ENCODE assay signal across 8 cellular contexts in genomic region chr13:27270594-27271520, GRCh38. TPM values are rescaled to one million over a fixed set of nuclear protein-coding genes. Genes with fewer than 3 reads are reported as not detected.
A peak's percentile ranks its signal among the peaks of the same experiment; 100 is the strongest.
DNase-seq lines count a peak whose midpoint lies in the region; ATAC-seq, FAIRE-seq and TF ChIP-seq lines count a peak whose summit lies in the region.

A gene with protein sequence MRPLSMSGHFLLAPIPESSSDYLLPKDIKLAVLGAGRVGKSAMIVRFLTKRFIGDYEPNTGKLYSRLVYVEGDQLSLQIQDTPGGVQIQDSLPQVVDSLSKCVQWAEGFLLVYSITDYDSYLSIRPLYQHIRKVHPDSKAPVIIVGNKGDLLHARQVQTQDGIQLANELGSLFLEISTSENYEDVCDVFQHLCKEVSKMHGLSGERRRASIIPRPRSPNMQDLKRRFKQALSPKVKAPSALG (plus strand): TSS chr13:27270830. CDS start chr13:27270945, 115 bp downstream.

- peak within 1 kb of the TSS; percentile 65 for H3K9ac ChIP-seq in HepG2 (ENCODE audit: insufficient read depth, low read depth, low read length)

- TF ChIP-seq CTCF in AG04449 (IDR thresholded peaks at IDR 0.05; ENCODE audit: insufficient read depth, low read length, missing control alignments), result peak; percentile 90
- peak; percentile 87 for TF ChIP-seq CTCF in HepG2 (CRISPR knock-in tag; IDR thresholded peaks at IDR 0.05)

- peak within 1 kb of the TSS; percentile 35 for H2AFZ ChIP-seq in HepG2 (ENCODE audit: low read length)

- peaks cover 34% of the 10 kb centered on the region for H3K27me3 Mint-ChIP-seq in dendritic cell treated with granulocyte-macrophage colony-stimulating factor and Interleukin-4, amounts not matched to agents 40 ng/mL and 50 ng/mL, for 4 days

- no peaks in the 10 kb centered on the region for H3K9me3 Mint-ChIP-seq in dendritic cell treated with granulocyte-macrophage colony-stimulating factor and Interleukin-4, amounts not matched to agents 40 ng/mL and 50 ng/mL, for 4 days

- H3K79me2 ChIP-seq in HepG2 (ENCODE audit: insufficient read depth, low read length), result no peaks in the 10 kb centered on the region

- H3K4me1 ChIP-seq in HepG2 (ENCODE audit: insufficient read depth, low read length), result peaks cover 15% of the 10 kb centered on the region

- peaks cover 40% of the 10 kb centered on the region for H3K4me1 Mint-ChIP-seq in dendritic cell treated with granulocyte-macrophage colony-stimulating factor and Interleukin-4, amounts not matched to agents 40 ng/mL and 50 ng/mL, for 4 days (ENCODE audit: low read depth)

- in situ Hi-C loops in HepG2 (cut with HindIII; ENCODE audit: extremely low pct_ligation_motif_present, low pct_unique_long_range_greater_than_20kb), result no loop called here

- BruUV-seq in HepG2 (replicated peaks; lab: Mats Ljungman, UMichigan), result no TSS peak

- FAIRE-seq in HepG2 (lab: Jason Lieb, UNC), result no peak

- peak; percentile 62 for TF ChIP-seq RAD21 in HepG2 (CRISPR knock-in tag; IDR thresholded peaks at IDR 0.05)

- CTCF ChIA-PET in AG04449 (lab: Yijun Ruan, JAX) (interaction anchor here (0.7 to 2.7 kb wide), 15 partner anchors 8 to 286 kb away, joined by 3 to 13 read pairs (median 5); no protein-coding TSS in a partner anchor), HepG2 (lab: Yijun Ruan, JAX; ENCODE audit: low intra/inter-chr PET ratio, low total read pairs) (no interaction called here)

- no peak for TF ChIP-seq EP300 in HepG2 (IDR thresholded peaks at IDR 0.05; ENCODE audit: low read depth in 2 of 2, low read length in 2 of 2)
- no peak for TF ChIP-seq EP300 in HepG2 (CRISPR knock-in tag; IDR thresholded peaks at IDR 0.05; ENCODE audit: borderline replicate concordance)

- H3K4me3 Mint-ChIP-seq in dendritic cell treated with granulocyte-macrophage colony-stimulating factor and Interleukin-4, amounts not matched to agents 40 ng/mL and 50 ng/mL, for 4 days, result peak within 1 kb of the TSS; percentile 89

- peak within 1 kb of the TSS; percentile 55 for H3K27ac Mint-ChIP-seq in dendritic cell treated with granulocyte-macrophage colony-stimulating factor and Interleukin-4, amounts not matched to agents 40 ng/mL and 50 ng/mL, for 4 days

- under 1% methylated on average over 22 of the region's 99 CpGs for WGBS in HepG2 (ENCODE audit: low lambda C conversion rate)

- H3K4me3 ChIP-seq in AG04449 (ENCODE audit: low read depth, low read length) (peak within 1 kb of the TSS; percentile 86), HepG2 (replicated peaks in 1 of 3; ENCODE audit: insufficient read depth in 1 of 3, low read depth in 2 of 3, low read length in 3 of 3) (peak within 1 kb of the TSS; percentile 53 to 84 (median 76))

- H3K9me3 ChIP-seq in HepG2 (ENCODE audit: low read length), result no peaks in the 10 kb centered on the region

- peak; percentile 68 to 78 for TF ChIP-seq POLR2A in HepG2 (IDR thresholded peaks at IDR 0.05; ENCODE audit: insufficient read depth in 1 of 2, low read depth in 2 of 2, low read length in 2 of 2)

- no peaks in the 10 kb centered on the region for H3K27me3 ChIP-seq in HepG2 (ENCODE audit: control insufficient read depth in 1 of 2, insufficient read depth in 2 of 2, low read length in 2 of 2)

- POLR2A ChIA-PET in AG04449 (lab: Yijun Ruan, JAX) (interaction anchor here (0.6 to 1.2 kb wide), 6 partner anchors 13 to 1087 kb away, joined by 3 to 7 read pairs (median 4); no protein-coding TSS in a partner anchor), HepG2 (lab: Yijun Ruan, JAX) (interaction anchor here (0.9 to 1.2 kb wide), 6 partner anchors 14 to 288 kb away, joined by 3 to 10 read pairs (median 4); partner anchors contain the start of gene RPL21)

- intact Hi-C loops in dendritic cell treated with granulocyte-macrophage colony-stimulating factor and Interleukin-4, amounts not matched to agents 40 ng/mL and 50 ng/mL, for 4 days (cut with micrococcal nuclease), result loop anchor here (5.0 kb wide), 1 partner anchor 109 kb away; no protein-coding TSS in a partner anchor
- intact Hi-C loops in HepG2 (cut with micrococcal nuclease; ENCODE audit: unreplicated experiment), result loop anchor here (5.0 kb wide), 2 partner anchors 86 to 324 kb away; no protein-coding TSS in a partner anchor

- DNase-seq in AG04449 (ENCODE audit: low read depth, low spot score) (no peak), NCI-H446 (lab: John Stamatoyannopoulos, UW) (peak; percentile 31 to 80), HepG2 (ENCODE audit: low spot score) (peak; percentile 70)
- peak; percentile 55 to 56 for DNase-seq in activated CD4-positive, alpha-beta T cell treated with anti-CD3 and anti-CD28 coated beads, Interleukin-2, amount 50 U/mL, for 24 hours (ENCODE audit: low read depth in 1 of 2, low spot score in 1 of 2)
- peak; percentile 81 for DNase-seq in stimulated activated CD4-positive, alpha-beta T cell treated with anti-CD3 and anti-CD28 coated beads, Interleukin-4, amount 100 ng/mL, for 1 hour

- ATAC-seq in GM18519 (IDR thresholded peaks at IDR 0.05; ENCODE audit: low FRiP score, unreplicated experiment), result peak; percentile 46
- peak; percentile 87 for ATAC-seq in HG03025 (IDR thresholded peaks at IDR 0.05; ENCODE audit: low FRiP score, unreplicated experiment)
- ATAC-seq in HepG2, result peak; percentile 94

- H3K36me3 Mint-ChIP-seq in dendritic cell treated with granulocyte-macrophage colony-stimulating factor and Interleukin-4, amounts not matched to agents 40 ng/mL and 50 ng/mL, for 4 days (ENCODE audit: low read depth), result no peaks in the 10 kb centered on the region

- H4K20me1 ChIP-seq in HepG2 (ENCODE audit: insufficient read depth, low read length), result no peaks in the 10 kb centered on the region

- peak within 1 kb of the TSS; percentile 41 for H3K27ac ChIP-seq in HepG2 (ENCODE audit: extremely low read length, insufficient read depth, low read length)

- peak within 1 kb of the TSS; percentile 86 for H3K4me2 ChIP-seq in HepG2 (ENCODE audit: low read depth, low read length)

- no peaks in the 10 kb centered on the region for H3K36me3 ChIP-seq in HepG2 (replicated peaks in 1 of 2; ENCODE audit: control insufficient read depth in 1 of 2, insufficient read depth in 2 of 2, low read length in 2 of 2)

TF ChIP-seq in HepG2, 621 proteins besides CTCF, POLR2A, EP300 and RAD21 (continues in another document):
- TF ChIP-seq, protein P1, sequence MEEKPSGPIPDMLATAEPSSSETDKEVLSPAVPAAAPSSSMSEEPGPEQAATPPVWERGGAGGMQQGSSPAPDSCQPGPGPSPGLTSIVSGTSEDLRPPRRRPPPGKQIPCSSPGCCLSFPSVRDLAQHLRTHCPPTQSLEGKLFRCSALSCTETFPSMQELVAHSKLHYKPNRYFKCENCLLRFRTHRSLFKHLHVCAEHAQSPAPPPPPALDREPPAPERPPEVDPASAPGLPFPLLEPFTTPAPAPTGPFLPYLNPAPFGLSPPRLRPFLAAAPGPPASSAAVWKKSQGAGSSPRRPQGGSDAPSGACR (CRISPR knock-in tag; IDR thresholded peaks at IDR 0.05), result peak; percentile 78; the same call in 1 of the 2 replicates
- peak; percentile 68 for TF ChIP-seq KAT8 (CRISPR knock-in tag; IDR thresholded peaks at IDR 0.05)
- peak; percentile 27 for TF ChIP-seq MED1 (CRISPR knock-in tag; IDR thresholded peaks at IDR 0.05)
- TF ChIP-seq ZFP90 (CRISPR knock-in tag; IDR thresholded peaks at IDR 0.05; ENCODE audit: borderline replicate concordance), result 0 out of 2 replicates have a peak, but pooled peaks have one; percentile 29
- TF ChIP-seq ZNF749 (CRISPR knock-in tag; IDR thresholded peaks at IDR 0.05; ENCODE audit: borderline replicate concordance), result no peak
- peak in 1 of 2 experiments; percentile 58; a peak in 1 of 4 replicates for TF ChIP-seq KLF16 (CRISPR knock-in tag; IDR thresholded peaks at IDR 0.05)
- no peak for TF ChIP-seq ZNF343 (CRISPR knock-in tag; IDR thresholded peaks at IDR 0.05)
- TF ChIP-seq MED8 (CRISPR knock-in tag; IDR thresholded peaks at IDR 0.05; ENCODE audit: insufficient replicate concordance), result no peak
- peak; percentile 69; the same call in 1 of the 2 replicates for TF ChIP-seq BRD4 (CRISPR knock-in tag; IDR thresholded peaks at IDR 0.05)
- no peak for TF ChIP-seq TCF12 (IDR thresholded peaks at IDR 0.05)
- TF ChIP-seq TCF12 (CRISPR knock-in tag; IDR thresholded peaks at IDR 0.05), result 0 out of 2 replicates have a peak, but pooled peaks have one; percentile 38
- TF ChIP-seq KDM3A (CRISPR knock-in tag; IDR thresholded peaks at IDR 0.05; ENCODE audit: low read depth), result peak; percentile 72; the same call in 1 of the 2 replicates
- TF ChIP-seq ZFP82 (CRISPR knock-in tag; IDR thresholded peaks at IDR 0.05; ENCODE audit: borderline replicate concordance), result peak; percentile 63; the same call in 1 of the 2 replicates

RNA-seq across cellular contexts. Expression of the gene that starts here (rescaled TPM):
- total RNA-seq in HepG2 (2016; rRNA removed; fragmentation: Illumina TruSeq; extraction: Trizol), result 3.2 and 4.1 TPM in 2 replicates
- 2.2 and 3.8 TPM in 2 replicates for total RNA-seq in HepG2 (2016; cell fraction: cytosol; rRNA removed; fragmentation: Illumina TruSeq; extraction: Trizol; ENCODE audit: low read depth)
- 2.6 and 4.1 TPM in 2 replicates for total RNA-seq in HepG2 (2016; cell fraction: insoluble cytoplasmic fraction; rRNA removed; fragmentation: Illumina TruSeq; extraction: Trizol)
- 2.7 and 2.9 TPM in 2 replicates for total RNA-seq in HepG2 (2016; cell fraction: membrane; rRNA removed; fragmentation: Illumina TruSeq; extraction: Trizol)
- total RNA-seq in HepG2 (2016; cell fraction: nucleus; rRNA removed; fragmentation: Illumina TruSeq; extraction: Trizol), result 1.4 and 2.3 TPM in 2 replicates
- 3.0 and 3.7 TPM in 2 replicates for polyA plus RNA-seq in HepG2 (2011; rRNA removed)
- polyA plus RNA-seq in HepG2 (2011; cell fraction: cytosol; rRNA removed), result 2.1 and 2.8 TPM in 2 replicates
- polyA plus RNA-seq in HepG2 (2011; cell fraction: nucleus; rRNA removed), result 1.1 and 1.9 TPM in 2 replicates
- polyA plus RNA-seq in HepG2 (2012), result 1.0 and 1.2 TPM in 2 replicates
- 1.3 and 2.0 TPM in 2 replicates for polyA plus RNA-seq in HepG2 (2016; cell fraction: cytosol; fragmentation: Illumina TruSeq; extraction: Trizol; ENCODE audit: low read depth)
- polyA plus RNA-seq in HepG2 (2016; cell fraction: insoluble cytoplasmic fraction; fragmentation: Illumina TruSeq; extraction: Trizol; ENCODE audit: low read depth), result 3.1 and 5.6 TPM in 2 replicates
- 1.9 and 2.7 TPM in 2 replicates for polyA plus RNA-seq in HepG2 (2016; cell fraction: membrane; fragmentation: Illumina TruSeq; extraction: Trizol; ENCODE audit: low read depth)
- polyA plus RNA-seq in HepG2 (2016; cell fraction: nucleus; fragmentation: Illumina TruSeq; extraction: Trizol; ENCODE audit: insufficient read depth, low read depth), result 1.4 and 4.3 TPM in 2 replicates
- 9.1 and 16.5 TPM in 2 replicates for polyA minus RNA-seq in HepG2 (2011; rRNA and poly(A)+ RNA removed; ENCODE audit: low replicate concordance)
- 2.8 and 5.8 TPM in 2 replicates for polyA minus RNA-seq in HepG2 (2011; cell fraction: cytosol; rRNA and poly(A)+ RNA removed)
- 0.39 and 1.7 TPM in 2 replicates for polyA minus RNA-seq in HepG2 (2011; cell fraction: nucleus; rRNA and poly(A)+ RNA removed)
